ENCODE assay signal across 11 cellular contexts in the genomic region with DNA sequence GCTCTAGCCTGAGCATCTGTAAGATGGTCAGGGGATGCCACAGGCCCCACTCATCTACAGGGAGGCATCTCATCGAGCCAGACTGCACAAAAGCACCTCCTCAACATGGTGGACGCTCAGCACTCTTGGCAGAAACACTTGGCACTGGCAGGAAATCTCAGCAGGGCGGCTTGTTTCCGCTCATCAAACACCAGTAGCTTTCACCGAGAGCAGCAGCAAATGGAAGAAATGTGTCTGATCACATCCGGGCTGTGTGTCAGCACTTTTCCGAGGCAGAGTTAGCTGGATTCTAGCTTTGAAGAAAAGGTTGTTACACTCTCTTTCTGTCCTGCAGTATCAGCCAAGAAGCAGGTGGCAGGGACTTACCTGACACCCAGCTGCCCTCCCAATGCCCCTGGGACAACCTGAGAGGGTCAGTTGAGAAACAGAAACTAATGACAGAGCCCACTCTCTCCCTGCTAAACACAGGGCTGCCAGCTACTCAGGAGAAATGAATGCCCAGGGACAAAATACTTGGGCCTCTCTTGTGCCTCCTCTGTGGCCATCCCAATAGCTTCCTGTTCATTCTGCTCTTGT.
DNase-seq lines count a peak whose midpoint lies in the region; ATAC-seq, FAIRE-seq and TF ChIP-seq lines count a peak whose summit lies in the region.
"Had no signal": no experiment of that assay in that cellular context is flagged by ENCODE, and none has a peak within 500 bp of the region (broad histone marks: within the 10 kb centered on the region; RNA-seq: fewer than 3 reads in every experiment).

No MANE protein-coding gene starts in this region.

- H4K20me1 ChIP-seq in K562 (replicated peaks; ENCODE audit: control insufficient read depth, insufficient read depth, low read length), result no peaks in the 10 kb centered on the region

- H3K27me3 ChIP-seq in K562 (ENCODE audit: control insufficient read depth in 2 of 2, insufficient read depth in 2 of 2, low read length in 2 of 2), result peaks cover 12 to 62% of the 10 kb centered on the region in 2 experiments; a peak in 4 of 5 replicates

- no peaks in the 10 kb centered on the region for H3K79me2 ChIP-seq in K562 (ENCODE audit: control insufficient read depth, insufficient read depth, low read length)

- no peak overlapping the region for H2AFZ ChIP-seq in K562 (ENCODE audit: low read depth, low read length)

- no TSS peak for BruUV-seq in K562 (replicated peaks; lab: Mats Ljungman, UMichigan)

- no peak overlapping the region for H3K4me3 ChIP-seq in K562
- H3K4me3 ChIP-seq: cardiac muscle cell had no signal

- no peaks in the 10 kb centered on the region for H3K9me1 ChIP-seq in K562 (ENCODE audit: control insufficient read depth, insufficient read depth, low read length)

- H3K4me1 ChIP-seq in K562 (replicated peaks in 1 of 2; ENCODE audit: control insufficient read depth in 2 of 2, insufficient read depth in 2 of 2, low read length in 2 of 2), result no peaks in the 10 kb centered on the region; a peak in 1 of 5 replicates

- no peaks in the 10 kb centered on the region for H3K36me3 Mint-ChIP-seq in stimulated activated naive B cell treated with anti-CD40 and anti-IgM and Interleukin-4, amounts not matched to agents 10 μg/mL and 1 μg/mL and 100 μg/mL, for 72 hours

- no peak for ATAC-seq in K562
- ATAC-seq in stimulated activated naive B cell treated with anti-CD40 and anti-IgM and Interleukin-4, amounts not matched to agents 10 μg/mL and 1 μg/mL and 100 μg/mL, for 72 hours (replicated peaks), result no peak

- no peak overlapping the region for H3K4me2 ChIP-seq in K562 (ENCODE audit: insufficient read depth, low read length)

- H3K4me1 Mint-ChIP-seq in stimulated activated naive B cell treated with anti-CD40 and anti-IgM and Interleukin-4, amounts not matched to agents 10 μg/mL and 1 μg/mL and 100 μg/mL, for 72 hours, result peaks cover 7 to 9% of the 10 kb centered on the region in 2 donors

- WGBS in K562 (ENCODE audit: insufficient coverage, low coverage, missing lambda C conversion rate), result 0% methylated on average over 7 of the region's 7 CpGs

- TF ChIP-seq RAD21 in K562 (CRISPR knock-in tag; conservative IDR thresholded peaks at IDR 0.05 in 1 of 2, IDR thresholded peaks at IDR 0.05 in 1 of 2), result no peak

- H3K9ac ChIP-seq in K562 (ENCODE audit: insufficient read depth in 1 of 2, low read depth in 2 of 2, low read length in 2 of 2), result no peak overlapping the region

- no peaks in the 10 kb centered on the region for H3K9me3 Mint-ChIP-seq in stimulated activated naive B cell treated with anti-CD40 and anti-IgM and Interleukin-4, amounts not matched to agents 10 μg/mL and 1 μg/mL and 100 μg/mL, for 72 hours

- H3K27me3 Mint-ChIP-seq in stimulated activated naive B cell treated with anti-CD40 and anti-IgM and Interleukin-4, amounts not matched to agents 10 μg/mL and 1 μg/mL and 100 μg/mL, for 72 hours, result peaks cover 0 to 9% of the 10 kb centered on the region in 2 donors

- intact Hi-C loops in K562 (cut with micrococcal nuclease), result loop anchor here (2.0 to 5.0 kb wide), 2 partner anchors 102 to 214 kb away; no protein-coding TSS in a partner anchor

- POLR2A ChIA-PET in K562 (lab: Yijun Ruan, JAX), result no interaction called here

- in situ Hi-C loops in K562 (cut with MboI), result no loop called here

- no peak for FAIRE-seq in K562 (lab: Jason Lieb, UNC)

- H3K27ac ChIP-seq in K562 (ENCODE audit: extremely low read depth, low read depth, low read length), result no peak overlapping the region
- H3K27ac ChIP-seq: cardiac muscle cell had no signal

- H3K4me3 Mint-ChIP-seq in stimulated activated naive B cell treated with anti-CD40 and anti-IgM and Interleukin-4, amounts not matched to agents 10 μg/mL and 1 μg/mL and 100 μg/mL, for 72 hours, result no peak overlapping the region

- TF ChIP-seq CTCF in K562 (IDR thresholded peaks at IDR 0.05 in 2 of 3, conservative IDR thresholded peaks at IDR 0.05 in 1 of 3; ENCODE audit: insufficient read depth in 2 of 3, low read depth in 1 of 3, low read length in 3 of 3), result no peak

- no peak for TF ChIP-seq EP300 in K562 (IDR thresholded peaks at IDR 0.05; ENCODE audit: low read length)

- CTCF ChIA-PET in K562 (lab: Yijun Ruan, JAX; ENCODE audit: low intra/inter-chr PET ratio), result no interaction called here

- peak; percentile 57 for DNase-seq in activated CD8-positive, alpha-beta memory T cell treated with anti-CD3 and anti-CD28 coated beads for 24 hours
- DNase-seq in activated CD8-positive, alpha-beta memory T cell treated with anti-CD3 and anti-CD28 coated beads, Interleukin-2, amount 50 U/mL, for 48 hours, result no peak
- DNase-seq in activated CD4-positive, alpha-beta T cell treated with anti-CD3 and anti-CD28 coated beads for 4 hours, result peak; percentile 21 to 34
- DNase-seq in K562 (ENCODE audit: extremely low read depth in 1 of 4, low spot score in 3 of 4) (no peak), NCI-H2029 treated with DMSO at 0.1 percent for 48 hours (lab: John Stamatoyannopoulos, UW) (no peak), NCI-H2196 treated with DMSO at 0.1 percent for 48 hours (lab: John Stamatoyannopoulos, UW; ENCODE audit: unreplicated experiment) (no peak)
- peak in 2 of 3 experiments; percentile 6 to 21 for DNase-seq in stimulated activated CD4-positive, alpha-beta T cell treated with anti-CD3 and anti-CD28 coated beads, TNF-alpha, amount 100 ng/mL, for 4 hours (ENCODE audit: low read depth in 3 of 3)
- DNase-seq in stimulated activated naive B cell treated with anti-CD40 and anti-IgM and Interleukin-4, amounts not matched to agents 10 μg/mL and 1 μg/mL and 100 μg/mL, for 72 hours, result no peak
- DNase-seq: midbrain; NK-92 treated with Interleukin-12 subunit alpha and Interleukin-12 subunit beta, amount 100 ng/mL, for 24 hours had no signal

- no peak for TF ChIP-seq POLR2A in K562 (conservative IDR thresholded peaks at IDR 0.05)

- no peaks in the 10 kb centered on the region for H3K36me3 ChIP-seq in K562 (ENCODE audit: control insufficient read depth, insufficient read depth, low read length)
- H3K36me3 ChIP-seq: cardiac muscle cell had no signal

- no peaks in the 10 kb centered on the region for H3K9me3 ChIP-seq in K562 (replicated peaks; ENCODE audit: control insufficient read depth, insufficient read depth, low read depth, low read length)

- no peak overlapping the region for H3K27ac Mint-ChIP-seq in stimulated activated naive B cell treated with anti-CD40 and anti-IgM and Interleukin-4, amounts not matched to agents 10 μg/mL and 1 μg/mL and 100 μg/mL, for 72 hours

TF ChIP-seq in K562, 482 proteins besides CTCF, POLR2A, EP300 and RAD21:
- TF ChIP-seq, protein P1, sequence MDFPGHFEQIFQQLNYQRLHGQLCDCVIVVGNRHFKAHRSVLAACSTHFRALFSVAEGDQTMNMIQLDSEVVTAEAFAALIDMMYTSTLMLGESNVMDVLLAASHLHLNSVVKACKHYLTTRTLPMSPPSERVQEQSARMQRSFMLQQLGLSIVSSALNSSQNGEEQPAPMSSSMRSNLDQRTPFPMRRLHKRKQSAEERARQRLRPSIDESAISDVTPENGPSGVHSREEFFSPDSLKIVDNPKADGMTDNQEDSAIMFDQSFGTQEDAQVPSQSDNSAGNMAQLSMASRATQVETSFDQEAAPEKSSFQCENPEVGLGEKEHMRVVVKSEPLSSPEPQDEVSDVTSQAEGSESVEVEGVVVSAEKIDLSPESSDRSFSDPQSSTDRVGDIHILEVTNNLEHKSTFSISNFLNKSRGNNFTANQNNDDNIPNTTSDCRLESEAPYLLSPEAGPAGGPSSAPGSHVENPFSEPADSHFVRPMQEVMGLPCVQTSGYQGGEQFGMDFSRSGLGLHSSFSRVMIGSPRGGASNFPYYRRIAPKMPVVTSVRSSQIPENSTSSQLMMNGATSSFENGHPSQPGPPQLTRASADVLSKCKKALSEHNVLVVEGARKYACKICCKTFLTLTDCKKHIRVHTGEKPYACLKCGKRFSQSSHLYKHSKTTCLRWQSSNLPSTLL (IDR thresholded peaks at IDR 0.05), result no peak
- 0 out of 2 replicates have a peak, but pooled peaks have one; percentile 9 for TF ChIP-seq ZNF316 (IDR thresholded peaks at IDR 0.05)
- no peak for TF ChIP-seq MECOM (CRISPR knock-in tag; IDR thresholded peaks at IDR 0.05)
- no peak for TF ChIP-seq DPF2 (IDR thresholded peaks at IDR 0.05)
- no peak for TF ChIP-seq NEUROD1 (IDR thresholded peaks at IDR 0.05; ENCODE audit: borderline replicate concordance, low read depth, low read length, partially characterized antibody)
- no peak for TF ChIP-seq RBM15 (IDR thresholded peaks at IDR 0.05; ENCODE audit: insufficient read depth, low read length)

Comparison
In these comparisons a context has a peak if more than half of its experiments do, and no peak if none do; other contexts are left out.
1. DNase-seq: peak in activated CD8-positive, alpha-beta memory T cell treated with anti-CD3 and anti-CD28 coated beads for 24 hours (single experiment), activated CD4-positive, alpha-beta T cell treated with anti-CD3 and anti-CD28 coated beads for 4 hours (2 of 2) and stimulated activated CD4-positive, alpha-beta T cell treated with anti-CD3 and anti-CD28 coated beads, TNF-alpha, amount 100 ng/mL, for 4 hours (2 of 3); none in activated CD8-positive, alpha-beta memory T cell treated with anti-CD3 and anti-CD28 coated beads, Interleukin-2, amount 50 U/mL, for 48 hours (single experiment), K562 (0 of 4), NCI-H2029 treated with DMSO at 0.1 percent for 48 hours (single experiment), NCI-H2196 treated with DMSO at 0.1 percent for 48 hours (single experiment) and stimulated activated naive B cell treated with anti-CD40 and anti-IgM and Interleukin-4, amounts not matched to agents 10 μg/mL and 1 μg/mL and 100 μg/mL, for 72 hours (single experiment).